Comparison of ENCODE assay signal across 8 cellular contexts in the genomic region with DNA sequence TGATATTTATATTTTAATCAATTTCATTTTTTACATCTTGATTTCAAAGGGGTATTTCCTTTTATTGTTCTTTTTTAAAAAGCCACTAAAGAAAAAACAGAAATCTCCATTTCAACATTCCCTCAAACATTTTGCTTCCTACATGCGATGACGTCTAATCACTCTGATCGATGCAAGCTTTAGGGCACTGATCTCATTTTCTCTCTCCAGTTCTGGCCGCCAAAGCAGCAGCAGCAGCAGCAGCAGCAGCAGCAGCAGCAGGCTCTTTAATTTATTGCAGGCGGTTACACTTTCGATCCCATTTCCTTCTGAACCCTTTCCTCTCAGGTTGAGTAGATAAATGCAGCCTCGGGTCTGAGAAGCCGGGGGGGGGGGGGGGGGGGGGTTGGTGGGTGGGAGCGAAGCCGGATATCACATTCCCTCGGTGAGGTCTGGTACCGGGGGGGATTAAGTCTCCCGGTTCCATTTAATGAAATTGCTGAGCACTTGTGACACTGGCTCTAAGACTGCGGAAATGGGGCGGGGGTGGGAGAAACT. TPM values are rescaled to one million over a fixed set of nuclear protein-coding genes. Genes with fewer than 3 reads are reported as not detected.
DNase-seq lines count a peak whose midpoint lies in the region; ATAC-seq and TF ChIP-seq lines count a peak whose summit lies in the region.

No MANE protein-coding gene starts in this region.

- H3K9me3 ChIP-seq in effector memory CD4-positive, alpha-beta T cell (ENCODE audit: control insufficient read depth, low read length): no peaks in the 10 kb centered on the region

- peaks cover 3% of the 10 kb centered on the region for H3K4me1 ChIP-seq in effector memory CD4-positive, alpha-beta T cell (ENCODE audit: control insufficient read depth, insufficient read depth, low read length, poor library complexity, severe bottlenecking)

- in situ Hi-C loops in ACHN (cut with HindIII; ENCODE audit: low pct_ligation_motif_present, low pct_unique_long_range_greater_than_20kb, low sequenced_read_pairs): no loop called here

- peak overlapping the region; percentile 88 to 98 (median 92) for H3K4me3 Mint-ChIP-seq in nephron

- TF ChIP-seq CTCF in nephron (IDR thresholded peaks at IDR 0.05; ENCODE audit: unreplicated experiment in 3 of 3) (no peak), omental fat pad (IDR thresholded peaks at IDR 0.05) (no peak)

- H3K4me3 ChIP-seq in effector memory CD4-positive, alpha-beta T cell (ENCODE audit: insufficient read depth, low read depth, low read length, poor library complexity, severe bottlenecking): peak overlapping the region; percentile 10

- H3K27me3 Mint-ChIP-seq in nephron (ENCODE audit: low read depth): peaks cover 8% of the 10 kb centered on the region

- intact Hi-C loops in sciatic nerve (cut with DNase I): no loop called here

- H3K27ac Mint-ChIP-seq in nephron: peak overlapping the region; percentile 90 to 93 (median 92)

- H3K27me3 ChIP-seq in effector memory CD4-positive, alpha-beta T cell (replicated peaks; ENCODE audit: control insufficient read depth, insufficient read depth, low read length, poor library complexity, severe bottlenecking): peaks cover 16% of the 10 kb centered on the region

- H3K36me3 ChIP-seq in effector memory CD4-positive, alpha-beta T cell (ENCODE audit: control insufficient read depth, insufficient read depth, low read length): no peaks in the 10 kb centered on the region

- ATAC-seq in GM18868 (IDR thresholded peaks at IDR 0.05; ENCODE audit: unreplicated experiment) (peak; percentile 13), omental fat pad (ENCODE audit: low FRiP score) (no peak), sciatic nerve (no peak)

- H3K4me1 Mint-ChIP-seq in nephron: peaks cover 9% of the 10 kb centered on the region

- no peaks in the 10 kb centered on the region for H3K9me3 Mint-ChIP-seq in nephron

- no peak overlapping the region for H3K27ac ChIP-seq in effector memory CD4-positive, alpha-beta T cell (ENCODE audit: insufficient read depth, low read length, poor library complexity, severe bottlenecking)

- DNase-seq in ACHN: peak; percentile 38
- DNase-seq in OCI-M2 (lab: John Stamatoyannopoulos, UW; ENCODE audit: unreplicated experiment): peak; percentile 10
- DNase-seq in effector memory CD4-positive, alpha-beta T cell: no peak
- no peak for DNase-seq in omental fat pad (ENCODE audit: low spot score)
- DNase-seq in stimulated activated naive CD4-positive, alpha-beta T cell treated with Interleukin-2 at 50 U/mL for 16 hours (lab: John Stamatoyannopoulos, UW): no peak
- DNase-seq in sciatic nerve (ENCODE audit: low spot score): no peak

- peaks cover 3% of the 10 kb centered on the region for H3K36me3 Mint-ChIP-seq in nephron (ENCODE audit: low read depth)

RNA-seq across cellular contexts. Expression of a gene that starts 3.4 kb away (rescaled TPM):
- total RNA-seq in omental fat pad (1 to 10 TPM in 2 of 4 donors, under 1 TPM in 2; 0.69 to 4.5 (median 2.2) TPM), sciatic nerve (12.9 TPM)

Comparison
In these comparisons a context has a peak if more than half of its experiments do, and no peak if none do; other contexts are left out.
1. DNase-seq: peak in ACHN (single experiment) and OCI-M2 (single experiment); none in effector memory CD4-positive, alpha-beta T cell (0 of 3), omental fat pad (single experiment), stimulated activated naive CD4-positive, alpha-beta T cell treated with Interleukin-2 at 50 U/mL for 16 hours (single experiment) and sciatic nerve (single experiment).